19 cellular contexts compared by ENCODE assay signal in the genomic region with DNA sequence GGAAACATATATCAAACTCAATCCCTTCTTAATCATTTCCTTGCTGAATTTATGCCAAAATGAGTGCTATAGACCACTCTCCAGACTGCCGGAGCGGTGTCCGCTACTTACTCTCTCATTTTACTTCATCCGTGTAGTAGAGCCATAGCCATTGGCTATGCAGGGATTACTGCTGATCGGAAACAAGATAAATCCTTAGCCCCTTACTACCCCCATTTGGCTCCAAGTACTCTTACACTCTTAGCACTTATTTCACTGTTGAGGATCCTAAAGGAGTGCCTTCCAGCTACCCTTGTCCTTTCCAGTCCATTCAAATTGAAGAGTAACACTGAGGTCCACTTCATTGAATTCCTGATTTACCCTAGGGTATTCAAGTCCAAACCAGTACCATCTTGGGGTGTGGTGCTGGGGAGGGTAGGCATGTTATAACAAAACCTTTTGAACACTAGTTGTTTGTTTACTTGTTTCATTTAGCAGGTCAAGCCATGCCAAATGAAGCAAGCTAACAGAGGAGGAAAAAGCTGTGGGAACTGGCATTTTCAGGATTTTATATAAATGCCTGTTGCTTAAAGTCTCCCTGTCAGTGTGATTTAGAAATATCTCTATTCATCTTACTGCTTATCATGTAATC.
DNase-seq lines count a peak whose midpoint lies in the region; ATAC-seq, FAIRE-seq and TF ChIP-seq lines count a peak whose summit lies in the region.
"Had no signal": no experiment of that assay in that cellular context is flagged by ENCODE, and none has a peak within 500 bp of the region (broad histone marks: within the 10 kb centered on the region; RNA-seq: fewer than 3 reads in every experiment).

No MANE protein-coding gene starts in this region.

- no peak overlapping the region for H3K18ac ChIP-seq in H1 (ENCODE audit: extremely low read depth, low read length)

- no peaks in the 10 kb centered on the region for H3K4me1 Mint-ChIP-seq in activated CD4-positive, alpha-beta T cell treated with anti-CD3 and anti-CD28 coated beads for 36 hours

- H3K36me3 ChIP-seq in ACC112 (ENCODE audit: insufficient read depth, low read length), result no peaks in the 10 kb centered on the region
- no peaks in the 10 kb centered on the region for H3K36me3 ChIP-seq in MG63
- no peaks in the 10 kb centered on the region for H3K36me3 ChIP-seq in H1 (ENCODE audit: control insufficient read depth in 2 of 4, insufficient read depth in 4 of 4, low read length in 3 of 4)

- TF ChIP-seq CTCF in H1 (IDR thresholded peaks at IDR 0.05; ENCODE audit: control extremely low read depth in 1 of 3, insufficient read depth in 1 of 3, low read depth in 1 of 3, low read length in 3 of 3), result no peak

- no peak overlapping the region for H4K8ac ChIP-seq in H1 (ENCODE audit: extremely low read depth, insufficient read depth, low read length)

- H3K79me2 ChIP-seq in ACC112 (ENCODE audit: control insufficient read depth, insufficient read depth, low read length, unreplicated experiment) (no peaks in the 10 kb centered on the region), H1 (ENCODE audit: control insufficient read depth in 1 of 2, insufficient read depth in 2 of 2, low read length in 2 of 2) (no peaks in the 10 kb centered on the region)

- H3K23ac ChIP-seq in H1 (ENCODE audit: insufficient read length), result no peak overlapping the region

- H3K4ac ChIP-seq in H1 (replicated peaks; ENCODE audit: insufficient read length, low read depth, low read length), result no peak overlapping the region

- no peak for DNase-seq in MG63
- no peak for DNase-seq in H1 (ENCODE audit: low read depth in 1 of 2, low spot score in 2 of 2)
- DNase-seq in left kidney (ENCODE audit: low read depth, low spot score), result peak; percentile 8
- DNase-seq in HT-29 (ENCODE audit: low spot score), result no peak
- no peak for DNase-seq in stimulated activated CD4-positive, alpha-beta T cell treated with anti-CD3 and anti-CD28 coated beads, Interleukin-1b, Interleukin-23, amount 100 ng/mL, for 48 hours
- no peak for DNase-seq in activated CD4-positive, alpha-beta T cell treated with anti-CD3 and anti-CD28 coated beads for 36 hours
- DNase-seq: AML-193, DMS 273 treated with DMSO at 0.1 percent for 48 hours, GDM1, IMR-90, Kasumi-1, NCI-H2029, NCI-H510A treated with DMSO at 0.1 percent for 48 hours had no signal

- H4K20me1 ChIP-seq in H1 (replicated peaks in 1 of 2; ENCODE audit: control insufficient read depth in 1 of 2, insufficient read depth in 2 of 2, low read length in 2 of 2), result no peaks in the 10 kb centered on the region

- no peak overlapping the region for H4K91ac ChIP-seq in H1 (replicated peaks; ENCODE audit: insufficient read length, low read length)

- H3K4me3 Mint-ChIP-seq in activated CD4-positive, alpha-beta T cell treated with anti-CD3 and anti-CD28 coated beads for 36 hours, result no peak overlapping the region

- no peak overlapping the region for H2BK15ac ChIP-seq in H1 (ENCODE audit: low read length)

- ATAC-seq in GM19467 (IDR thresholded peaks at IDR 0.05; ENCODE audit: unreplicated experiment), result no peak
- no peak for ATAC-seq in activated CD4-positive, alpha-beta T cell treated with anti-CD3 and anti-CD28 coated beads for 36 hours
- ATAC-seq: GM12878 had no signal

- POLR2A ChIA-PET in H1 (lab: Charles Lee; ENCODE audit: partially characterized antibody), result no interaction called here
- POLR2A ChIA-PET in activated CD4-positive, alpha-beta T cell treated with anti-CD3 and anti-CD28 coated beads for 36 hours (lab: Charles Lee), result no interaction called here

- no peak overlapping the region for H3K56ac ChIP-seq in H1 (replicated peaks; ENCODE audit: insufficient read length, low read depth, low read length)

- no peaks in the 10 kb centered on the region for H3K27me3 Mint-ChIP-seq in activated CD4-positive, alpha-beta T cell treated with anti-CD3 and anti-CD28 coated beads for 36 hours

- H3K9me3 ChIP-seq in MG63 (no peaks in the 10 kb centered on the region), H1 (ENCODE audit: insufficient read depth in 2 of 2, low read depth in 1 of 2, low read length in 1 of 2) (no peaks in the 10 kb centered on the region)

- no peaks in the 10 kb centered on the region for H3K23me2 ChIP-seq in H1 (ENCODE audit: low read depth, low read length)

- no peak overlapping the region for H2BK12ac ChIP-seq in H1 (ENCODE audit: low read depth, low read length)

- H2AFZ ChIP-seq in ACC112 (ENCODE audit: low read length, unreplicated experiment) (no peak overlapping the region), H1 (ENCODE audit: low read length) (0 out of 2 replicates have a peak overlapping the region, but pooled peaks have one; percentile 15)

- no peak overlapping the region for H2AK5ac ChIP-seq in H1 (ENCODE audit: low read depth, low read length)

- H3K27ac Mint-ChIP-seq in activated CD4-positive, alpha-beta T cell treated with anti-CD3 and anti-CD28 coated beads for 36 hours, result no peak overlapping the region
- H3K27ac Mint-ChIP-seq: CD14-positive monocyte had no signal

- H3K4me1 ChIP-seq in ACC112 (ENCODE audit: control insufficient read depth, insufficient read depth, low read length, unreplicated experiment) (no peaks in the 10 kb centered on the region), H1 (replicated peaks in 1 of 4; ENCODE audit: control insufficient read depth in 3 of 4, insufficient read depth in 4 of 4, low read length in 3 of 4) (peaks cover 0 to 9% (median 0%) of the 10 kb centered on the region in 4 experiments; a peak in 1 of 7 replicates)

- H3K27me3 ChIP-seq in ACC112 (ENCODE audit: insufficient read depth, low read length) (no peaks in the 10 kb centered on the region), MG63 (peaks cover 12% of the 10 kb centered on the region), H1 (replicated peaks in 1 of 4; ENCODE audit: control insufficient read depth in 3 of 4, extremely low read depth in 1 of 4, insufficient read depth in 3 of 4, low read length in 3 of 4) (no peaks in the 10 kb centered on the region)

- intact Hi-C loops in activated CD4-positive, alpha-beta T cell treated with anti-CD3 and anti-CD28 coated beads for 36 hours (cut with DNase I, micrococcal nuclease), result no loop called here

- CTCF ChIA-PET in H1 (lab: Charles Lee; ENCODE audit: partially characterized antibody), result no interaction called here
- CTCF ChIA-PET in activated CD4-positive, alpha-beta T cell treated with anti-CD3 and anti-CD28 coated beads for 36 hours (lab: Charles Lee), result no interaction called here

- peak overlapping the region; percentile 52 for H3K4me3 ChIP-seq in ACC112 (ENCODE audit: low read depth, low read length)
- H3K4me3 ChIP-seq in MG63, result peak overlapping the region; percentile 14
- no peak overlapping the region for H3K4me3 ChIP-seq in H1 (ENCODE audit: extremely low read depth in 1 of 4, insufficient read depth in 2 of 4, low read depth in 3 of 4, low read length in 4 of 4)
- H3K4me3 ChIP-seq: GM12878 had no signal

- H3K14ac ChIP-seq in H1 (ENCODE audit: insufficient read length), result no peak overlapping the region

- H3K9me3 Mint-ChIP-seq in activated CD4-positive, alpha-beta T cell treated with anti-CD3 and anti-CD28 coated beads for 36 hours (ENCODE audit: low read depth), result no peaks in the 10 kb centered on the region

- TF ChIP-seq EP300 in H1 (IDR thresholded peaks at IDR 0.05; ENCODE audit: borderline replicate concordance in 1 of 2, low read depth in 2 of 2, low read length in 2 of 2), result no peak

- no peak overlapping the region for H4K5ac ChIP-seq in H1 (ENCODE audit: insufficient read length, low read depth, low read length)

- H3K36me3 Mint-ChIP-seq in activated CD4-positive, alpha-beta T cell treated with anti-CD3 and anti-CD28 coated beads for 36 hours (ENCODE audit: low read depth), result no peaks in the 10 kb centered on the region
- H3K36me3 Mint-ChIP-seq: CD14-positive monocyte had no signal

- TF ChIP-seq RAD21 in H1 (IDR thresholded peaks at IDR 0.05 in 1 of 2, conservative IDR thresholded peaks at IDR 0.05 in 1 of 2; ENCODE audit: low read depth in 2 of 2, low read length in 2 of 2), result no peak

- H3K4me2 ChIP-seq in H1 (ENCODE audit: insufficient read depth in 1 of 2, low read depth in 2 of 2, low read length in 2 of 2), result no peak overlapping the region

- WGBS in H1 (ENCODE audit: extremely low coverage in 1 of 2, insufficient coverage in 1 of 2, insufficient read length in 1 of 2, insufficient replicate concordance in 2 of 2, low coverage in 1 of 2, low lambda C conversion rate in 2 of 2, missing lambda C conversion rate in 1 of 2), 2 experiments, result 95% methylated on average over 5 of the region's 5 CpGs; no CpG with 5 or more reads in 1 of the 2 experiments

- FAIRE-seq in H1 (lab: Jason Lieb, UNC), result no peak
- FAIRE-seq: GM12878, GM18507, H54 had no signal

- H2BK20ac ChIP-seq in H1 (ENCODE audit: low read length), result no peak overlapping the region

- H3K79me1 ChIP-seq in H1 (ENCODE audit: low read depth, low read length), result no peaks in the 10 kb centered on the region

- H2BK5ac ChIP-seq in H1 (ENCODE audit: low read depth, low read length), result no peak overlapping the region

- H2BK120ac ChIP-seq in H1 (replicated peaks; ENCODE audit: low read depth, low read length), result no peak overlapping the region

- H3K27ac ChIP-seq in ACC112 (ENCODE audit: low read depth, low read length) (no peak overlapping the region), H1 (ENCODE audit: low read depth, low read length) (no peak overlapping the region)

- TF ChIP-seq POLR2A in H1 (IDR thresholded peaks at IDR 0.05; ENCODE audit: control extremely low read depth in 1 of 2, low read depth in 2 of 2, low read length in 2 of 2), result no peak

- H3K9ac ChIP-seq in H1 (replicated peaks in 1 of 4; ENCODE audit: extremely low read depth in 1 of 4, low read depth in 3 of 4, low read length in 3 of 4), result no peak overlapping the region

TF ChIP-seq in H1, 55 proteins besides CTCF, POLR2A, EP300 and RAD21 (continues in another document):
- TF ChIP-seq, protein P1, sequence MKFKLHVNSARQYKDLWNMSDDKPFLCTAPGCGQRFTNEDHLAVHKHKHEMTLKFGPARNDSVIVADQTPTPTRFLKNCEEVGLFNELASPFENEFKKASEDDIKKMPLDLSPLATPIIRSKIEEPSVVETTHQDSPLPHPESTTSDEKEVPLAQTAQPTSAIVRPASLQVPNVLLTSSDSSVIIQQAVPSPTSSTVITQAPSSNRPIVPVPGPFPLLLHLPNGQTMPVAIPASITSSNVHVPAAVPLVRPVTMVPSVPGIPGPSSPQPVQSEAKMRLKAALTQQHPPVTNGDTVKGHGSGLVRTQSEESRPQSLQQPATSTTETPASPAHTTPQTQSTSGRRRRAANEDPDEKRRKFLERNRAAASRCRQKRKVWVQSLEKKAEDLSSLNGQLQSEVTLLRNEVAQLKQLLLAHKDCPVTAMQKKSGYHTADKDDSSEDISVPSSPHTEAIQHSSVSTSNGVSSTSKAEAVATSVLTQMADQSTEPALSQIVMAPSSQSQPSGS (IDR thresholded peaks at IDR 0.05; ENCODE audit: low read length), result no peak
- TF ChIP-seq KDM1A (IDR thresholded peaks at IDR 0.05; ENCODE audit: borderline replicate concordance, low read length) (no peak), JUND (IDR thresholded peaks at IDR 0.05; ENCODE audit: low read length) (no peak), CTBP2 (IDR thresholded peaks at IDR 0.05; ENCODE audit: borderline replicate concordance, insufficient read depth, insufficient read length, low read length) (no peak), TEAD4 (IDR thresholded peaks at IDR 0.05; ENCODE audit: low read depth, low read length) (no peak), HDAC6 (IDR thresholded peaks at IDR 0.05; ENCODE audit: low read depth, low read length) (no peak)

Comparison
In these comparisons a context has a peak if more than half of its experiments do, and no peak if none do; other contexts are left out.
1. H3K4me3 ChIP-seq: peak in ACC112 (single experiment) and MG63 (single experiment); none in H1 (0 of 4).